Comparison of ENCODE assay signal across 10 cellular contexts in genomic region chr7:2138146-2138765, GRCh38.
DNase-seq lines count a peak whose midpoint lies in the region; ATAC-seq, FAIRE-seq and TF ChIP-seq lines count a peak whose summit lies in the region.
"Had no signal": no experiment of that assay in that cellular context is flagged by ENCODE, and none has a peak within 500 bp of the region (broad histone marks: within the 10 kb centered on the region; RNA-seq: fewer than 3 reads in every experiment).

No MANE protein-coding gene starts in this region.

- no peak overlapping the region for H4K91ac ChIP-seq in H1 (replicated peaks; ENCODE audit: insufficient read length, low read length)

- no peak overlapping the region for H3K4me3 ChIP-seq in H1 (ENCODE audit: extremely low read depth in 1 of 4, insufficient read depth in 2 of 4, low read depth in 3 of 4, low read length in 4 of 4)

- H3K56ac ChIP-seq in H1 (replicated peaks; ENCODE audit: insufficient read length, low read depth, low read length): no peak overlapping the region

- H3K23ac ChIP-seq in H1 (ENCODE audit: insufficient read length): no peak overlapping the region

- FAIRE-seq in H1 (lab: Jason Lieb, UNC): no peak

- no peaks in the 10 kb centered on the region for H3K23me2 ChIP-seq in H1 (ENCODE audit: low read depth, low read length)

- peaks cover 0 to 3% of the 10 kb centered on the region in 2 experiments; a peak in 2 of 4 replicates for H3K9me3 ChIP-seq in H1 (ENCODE audit: insufficient read depth in 2 of 2, low read depth in 1 of 2, low read length in 1 of 2)

- no peak overlapping the region for H2AK5ac ChIP-seq in H1 (ENCODE audit: low read depth, low read length)

- WGBS in H1 (ENCODE audit: extremely low coverage in 1 of 2, insufficient coverage in 1 of 2, insufficient read length in 1 of 2, insufficient replicate concordance in 2 of 2, low coverage in 1 of 2, low lambda C conversion rate in 2 of 2, missing lambda C conversion rate in 1 of 2), 2 experiments: 90% methylated on average over 13 of the region's 17 CpGs; no CpG with 5 or more reads in 1 of the 2 experiments

- H2BK20ac ChIP-seq in H1 (ENCODE audit: low read length): no peak overlapping the region

- H3K27me3 ChIP-seq in H1 (replicated peaks in 1 of 4; ENCODE audit: control insufficient read depth in 3 of 4, extremely low read depth in 1 of 4, insufficient read depth in 3 of 4, low read length in 3 of 4): no peaks in the 10 kb centered on the region

- DNase-seq in activated CD4-positive, alpha-beta T cell treated with anti-CD3 and anti-CD28 coated beads for 1 hour: peak; percentile 27
- DNase-seq in H1 (ENCODE audit: low read depth in 1 of 2, low spot score in 2 of 2) (no peak), inferior parietal cortex (ENCODE audit: extremely low spot score) (no peak), NCI-H2227 treated with DMSO at 0.1 percent for 48 hours (lab: John Stamatoyannopoulos, UW) (no peak), DMS114 treated with DMSO at 0.1 percent for 48 hours (lab: John Stamatoyannopoulos, UW; ENCODE audit: unreplicated experiment) (no peak), NK-92 (lab: John Stamatoyannopoulos, UW; ENCODE audit: unreplicated experiment) (no peak)
- DNase-seq in stimulated activated CD8-positive, alpha-beta memory T cell treated with anti-CD3 and anti-CD28 coated beads, Interleukin-7, amount 100 ng/mL, for 48 hours (ENCODE audit: extremely low read depth in 1 of 2, low read depth in 1 of 2): peak; percentile 24 to 40
- DNase-seq: NCI-H82 had no signal

- H2BK15ac ChIP-seq in H1 (ENCODE audit: low read length): no peak overlapping the region

- peak; percentile 75 for ATAC-seq in GM19395 (IDR thresholded peaks at IDR 0.05; ENCODE audit: unreplicated experiment)
- ATAC-seq: HCT116 had no signal

- no peak overlapping the region for H2BK12ac ChIP-seq in H1 (ENCODE audit: low read depth, low read length)

- H2AFZ ChIP-seq in H1 (ENCODE audit: low read length): no peak overlapping the region

- no peak overlapping the region; the same call in 1 of the 2 replicates for H2BK5ac ChIP-seq in H1 (ENCODE audit: low read depth, low read length)

- POLR2A ChIA-PET in H1 (lab: Charles Lee; ENCODE audit: partially characterized antibody): no interaction called here

- no peak for TF ChIP-seq EP300 in H1 (IDR thresholded peaks at IDR 0.05; ENCODE audit: borderline replicate concordance in 1 of 2, low read depth in 2 of 2, low read length in 2 of 2)

- no peak overlapping the region for H3K18ac ChIP-seq in H1 (ENCODE audit: extremely low read depth, low read length)

- H3K4me1 ChIP-seq in H1 (replicated peaks in 1 of 4; ENCODE audit: control insufficient read depth in 3 of 4, insufficient read depth in 4 of 4, low read length in 3 of 4): peaks cover 0 to 4% (median 0%) of the 10 kb centered on the region in 4 experiments; a peak in 1 of 7 replicates

- H3K36me3 ChIP-seq in H1 (ENCODE audit: control insufficient read depth in 2 of 4, insufficient read depth in 4 of 4, low read length in 3 of 4): peaks cover 0 to 16% (median 9%) of the 10 kb centered on the region in 4 experiments; a peak in 6 of 8 replicates

- H3K4ac ChIP-seq in H1 (replicated peaks; ENCODE audit: insufficient read length, low read depth, low read length): no peak overlapping the region

- peaks cover 10% of the 10 kb centered on the region for H3K79me1 ChIP-seq in H1 (ENCODE audit: low read depth, low read length)

- TF ChIP-seq CTCF in H1 (IDR thresholded peaks at IDR 0.05; ENCODE audit: control extremely low read depth in 1 of 3, insufficient read depth in 1 of 3, low read depth in 1 of 3, low read length in 3 of 3): no peak

- no peak overlapping the region for H4K5ac ChIP-seq in H1 (ENCODE audit: insufficient read length, low read depth, low read length)

- CTCF ChIA-PET in H1 (lab: Charles Lee; ENCODE audit: partially characterized antibody): interaction anchor here (0.9 to 1.2 kb wide), 2 partner anchors 33 to 71 kb away, joined by 3 read pairs; no protein-coding TSS in a partner anchor

- H3K14ac ChIP-seq in H1 (ENCODE audit: insufficient read length): no peak overlapping the region

- H4K20me1 ChIP-seq in H1 (replicated peaks in 1 of 2; ENCODE audit: control insufficient read depth in 1 of 2, insufficient read depth in 2 of 2, low read length in 2 of 2): peaks cover 0 to 2% of the 10 kb centered on the region in 2 experiments

- peak overlapping the region; percentile 43; the same call in 1 of the 2 replicates for H4K8ac ChIP-seq in H1 (ENCODE audit: extremely low read depth, insufficient read depth, low read length)

- H2BK120ac ChIP-seq in H1 (replicated peaks; ENCODE audit: low read depth, low read length): no peak overlapping the region

- no peak for TF ChIP-seq RAD21 in H1 (IDR thresholded peaks at IDR 0.05 in 1 of 2, conservative IDR thresholded peaks at IDR 0.05 in 1 of 2; ENCODE audit: low read depth in 2 of 2, low read length in 2 of 2)

- H3K79me2 ChIP-seq in H1 (ENCODE audit: control insufficient read depth in 1 of 2, insufficient read depth in 2 of 2, low read length in 2 of 2): no peaks in the 10 kb centered on the region

- no peak for TF ChIP-seq POLR2A in H1 (IDR thresholded peaks at IDR 0.05; ENCODE audit: control extremely low read depth in 1 of 2, low read depth in 2 of 2, low read length in 2 of 2)

- no peak overlapping the region for H3K4me2 ChIP-seq in H1 (ENCODE audit: insufficient read depth in 1 of 2, low read depth in 2 of 2, low read length in 2 of 2)

- no peak overlapping the region for H3K9ac ChIP-seq in H1 (replicated peaks in 1 of 4; ENCODE audit: extremely low read depth in 1 of 4, low read depth in 3 of 4, low read length in 3 of 4)

- no peak overlapping the region for H3K27ac ChIP-seq in H1 (ENCODE audit: low read depth, low read length)

TF ChIP-seq in H1, 55 proteins besides CTCF, POLR2A, EP300 and RAD21:
- TF ChIP-seq HDAC6 (IDR thresholded peaks at IDR 0.05; ENCODE audit: low read depth, low read length) (no peak), EZH2 (IDR thresholded peaks at IDR 0.05; ENCODE audit: low read depth, low read length, severe bottlenecking) (no peak), CBX8 (IDR thresholded peaks at IDR 0.05; ENCODE audit: borderline replicate concordance, low read depth, low read length) (no peak), JUND (IDR thresholded peaks at IDR 0.05; ENCODE audit: low read length) (no peak), GABPA (IDR thresholded peaks at IDR 0.05; ENCODE audit: borderline replicate concordance, insufficient read depth, low read length) (no peak; the same call in 1 of the 2 replicates), RXRA (IDR thresholded peaks at IDR 0.05; ENCODE audit: insufficient read depth, low read depth, low read length) (no peak)

Comparison
In these comparisons a context has a peak if more than half of its experiments do, and no peak if none do; other contexts are left out.
1. DNase-seq: peak in activated CD4-positive, alpha-beta T cell treated with anti-CD3 and anti-CD28 coated beads for 1 hour (single experiment) and stimulated activated CD8-positive, alpha-beta memory T cell treated with anti-CD3 and anti-CD28 coated beads, Interleukin-7, amount 100 ng/mL, for 48 hours (2 of 2); none in H1 (0 of 2), inferior parietal cortex (single experiment), NCI-H2227 treated with DMSO at 0.1 percent for 48 hours (single experiment), DMS114 treated with DMSO at 0.1 percent for 48 hours (single experiment) and NK-92 (single experiment).